1 cellular context compared by ENCODE assay signal in the genomic region with DNA sequence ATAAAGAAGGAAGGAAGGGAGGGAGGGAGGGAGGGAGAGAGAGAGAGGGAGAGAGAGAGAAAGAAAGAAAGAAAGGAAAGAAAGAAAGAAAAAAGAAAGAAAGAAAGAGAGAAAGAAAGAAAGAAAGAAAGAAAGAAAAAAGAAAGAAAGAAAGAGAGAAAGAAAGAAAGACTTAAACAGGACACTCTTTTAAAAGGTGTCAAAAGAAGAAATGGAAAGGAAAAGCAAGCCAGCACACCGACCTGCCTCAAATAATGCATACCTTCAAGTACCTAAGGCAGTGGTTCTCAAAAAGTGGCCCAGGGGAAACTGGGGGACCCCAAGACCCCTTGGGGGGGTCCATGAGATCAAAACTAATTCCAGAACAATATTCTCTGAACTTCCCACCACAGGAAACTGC.
TF ChIP-seq lines count a peak whose summit lies in the region.

No MANE protein-coding gene starts in this region.

TF ChIP-seq in K562, 482 proteins besides CTCF, POLR2A, EP300 and RAD21:
- TF ChIP-seq, protein P1, sequence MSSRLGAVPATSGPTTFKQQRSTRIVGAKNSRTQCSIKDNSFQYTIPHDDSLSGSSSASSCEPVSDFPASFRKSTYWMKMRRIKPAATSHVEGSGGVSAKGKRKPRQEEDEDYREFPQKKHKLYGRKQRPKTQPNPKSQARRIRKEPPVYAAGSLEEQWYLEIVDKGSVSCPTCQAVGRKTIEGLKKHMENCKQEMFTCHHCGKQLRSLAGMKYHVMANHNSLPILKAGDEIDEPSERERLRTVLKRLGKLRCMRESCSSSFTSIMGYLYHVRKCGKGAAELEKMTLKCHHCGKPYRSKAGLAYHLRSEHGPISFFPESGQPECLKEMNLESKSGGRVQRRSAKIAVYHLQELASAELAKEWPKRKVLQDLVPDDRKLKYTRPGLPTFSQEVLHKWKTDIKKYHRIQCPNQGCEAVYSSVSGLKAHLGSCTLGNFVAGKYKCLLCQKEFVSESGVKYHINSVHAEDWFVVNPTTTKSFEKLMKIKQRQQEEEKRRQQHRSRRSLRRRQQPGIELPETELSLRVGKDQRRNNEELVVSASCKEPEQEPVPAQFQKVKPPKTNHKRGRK (tag; IDR thresholded peaks at IDR 0.05) = peak; percentile 95
- TF ChIP-seq L3MBTL2 (IDR thresholded peaks at IDR 0.05) = peak; percentile 43; the same call in 1 of the 2 replicates
